8 cellular contexts compared by ENCODE assay signal in genomic region chr11:120511804-120512726, GRCh38. TPM values are rescaled to one million over a fixed set of nuclear protein-coding genes. Genes with fewer than 3 reads are reported as not detected.
A peak's percentile ranks its signal among the peaks of the same experiment; 100 is the strongest.
DNase-seq lines count a peak whose midpoint lies in the region; ATAC-seq and TF ChIP-seq lines count a peak whose summit lies in the region.

No MANE protein-coding gene starts in this region.

- H3K27me3 ChIP-seq in mammary epithelial cell (ENCODE audit: insufficient read depth, low read length) = peaks cover 6% of the 10 kb centered on the region

- no peak for DNase-seq in stimulated activated naive CD8-positive, alpha-beta T cell treated with anti-CD3 and anti-CD28 coated beads, Interleukin-15, amount 100 ng/mL, for 72 hours
- no peak for DNase-seq in stimulated activated naive CD8-positive, alpha-beta T cell treated with anti-CD3 and anti-CD28 coated beads, Interleukin-15, Interleukin-2, amounts not matched to agents 100 U/mL and 50 U/mL, for 24 hours
- DNase-seq in mammary epithelial cell (no peak), kidney tubule cell (ENCODE audit: low spot score) (no peak), GM03348 (ENCODE audit: low spot score) (no peak), SIG-M5 treated with dmso at 0.1 percent for 504 hours (lab: John Stamatoyannopoulos, UW; ENCODE audit: unreplicated experiment) (no peak)
- DNase-seq in naive thymus-derived CD8-positive, alpha-beta T cell = no peak

- peaks cover 11% of the 10 kb centered on the region for H3K4me1 Mint-ChIP-seq in stimulated activated naive CD8-positive, alpha-beta T cell treated with anti-CD3 and anti-CD28 coated beads, Interleukin-15, amount 100 ng/mL, for 72 hours
- H3K4me1 Mint-ChIP-seq in naive thymus-derived CD8-positive, alpha-beta T cell = peaks cover 3 to 6% (median 4%) of the 10 kb centered on the region in 4 donors

- no peak overlapping the region for H3K4me3 ChIP-seq in mammary epithelial cell (replicated peaks in 1 of 3; ENCODE audit: insufficient read depth in 1 of 3, low read depth in 2 of 3, low read length in 3 of 3)

- no peaks in the 10 kb centered on the region for H3K79me2 ChIP-seq in mammary epithelial cell (ENCODE audit: insufficient read depth, low read length)

- H3K9me3 Mint-ChIP-seq in stimulated activated naive CD8-positive, alpha-beta T cell treated with anti-CD3 and anti-CD28 coated beads, Interleukin-15, amount 100 ng/mL, for 72 hours = no peaks in the 10 kb centered on the region
- H3K9me3 Mint-ChIP-seq in naive thymus-derived CD8-positive, alpha-beta T cell = peaks cover 0 to 2% (median 0%) of the 10 kb centered on the region in 9 donors

- no peak overlapping the region for H3K9ac ChIP-seq in mammary epithelial cell (ENCODE audit: insufficient read depth, low read length)

- no peaks in the 10 kb centered on the region for H3K36me3 Mint-ChIP-seq in naive thymus-derived CD8-positive, alpha-beta T cell

- WGBS in mammary epithelial cell (ENCODE audit: low coverage, missing lambda C conversion rate) = 0% methylated on average over 10 of the region's 73 CpGs

- H2AFZ ChIP-seq in mammary epithelial cell (ENCODE audit: low read depth, low read length) = peak overlapping the region; percentile 27

- ATAC-seq in stimulated activated naive CD8-positive, alpha-beta T cell treated with anti-CD3 and anti-CD28 coated beads, Interleukin-15, amount 100 ng/mL, for 72 hours = no peak
- no peak for ATAC-seq in stimulated activated naive CD8-positive, alpha-beta T cell treated with anti-CD3 and anti-CD28 coated beads, Interleukin-15, Interleukin-2, amounts not matched to agents 100 U/mL and 50 U/mL, for 24 hours
- no peak for ATAC-seq in naive thymus-derived CD8-positive, alpha-beta T cell
- no peak for ATAC-seq in GM21367 (IDR thresholded peaks at IDR 0.05; ENCODE audit: unreplicated experiment)

- intact Hi-C loops in mammary epithelial cell (cut with micrococcal nuclease) = loop anchor here (1.0 to 10.0 kb wide), 9 partner anchors 103 to 683 kb away; partner anchors contain the start of gene ARHGEF12

- H3K9me3 ChIP-seq in mammary epithelial cell (replicated peaks; ENCODE audit: insufficient read depth, low read length) = no peaks in the 10 kb centered on the region

- peak overlapping the region; percentile 70 for H3K4me2 ChIP-seq in mammary epithelial cell (ENCODE audit: insufficient read depth, low read depth, low read length)

- peak overlapping the region; percentile 30 to 44 for H3K4me3 Mint-ChIP-seq in stimulated activated naive CD8-positive, alpha-beta T cell treated with anti-CD3 and anti-CD28 coated beads, Interleukin-15, amount 100 ng/mL, for 72 hours
- peak overlapping the region in 7 of 10 donors; percentile 24 to 70 (median 46) for H3K4me3 Mint-ChIP-seq in naive thymus-derived CD8-positive, alpha-beta T cell

- H3K27ac ChIP-seq in mammary epithelial cell (ENCODE audit: insufficient read depth, low read depth, low read length) = no peak overlapping the region

- in situ Hi-C loops in mammary epithelial cell (cut with MboI; ENCODE audit: low sequenced_read_pairs in 2 of 2) = loop anchor here (5.0 to 25.0 kb wide), 4 partner anchors 175 to 600 kb away; partner anchors contain the start of gene TECTA (in 1 of the 2)

- TF ChIP-seq CTCF in mammary epithelial cell (conservative IDR thresholded peaks at IDR 0.05 in 1 of 2, IDR thresholded peaks at IDR 0.05 in 1 of 2; ENCODE audit: extremely low read depth in 1 of 2, insufficient read depth in 1 of 2, low read depth in 1 of 2, low read length in 2 of 2) = no peak

- no peaks in the 10 kb centered on the region for H4K20me1 ChIP-seq in mammary epithelial cell (ENCODE audit: insufficient read depth, low read length)

- POLR2A ChIA-PET in naive thymus-derived CD8-positive, alpha-beta T cell (lab: Charles Lee) = no interaction called here

- no peaks in the 10 kb centered on the region for H3K4me1 ChIP-seq in mammary epithelial cell (ENCODE audit: insufficient read depth, low read length)

- H3K27me3 Mint-ChIP-seq in stimulated activated naive CD8-positive, alpha-beta T cell treated with anti-CD3 and anti-CD28 coated beads, Interleukin-15, amount 100 ng/mL, for 72 hours = peaks cover 91% of the 10 kb centered on the region
- peaks cover 49 to 90% (median 65%) of the 10 kb centered on the region in 5 donors for H3K27me3 Mint-ChIP-seq in naive thymus-derived CD8-positive, alpha-beta T cell

- no peak overlapping the region for H3K27ac Mint-ChIP-seq in stimulated activated naive CD8-positive, alpha-beta T cell treated with anti-CD3 and anti-CD28 coated beads, Interleukin-15, amount 100 ng/mL, for 72 hours
- no peak overlapping the region for H3K27ac Mint-ChIP-seq in naive thymus-derived CD8-positive, alpha-beta T cell

- no peaks in the 10 kb centered on the region for H3K36me3 ChIP-seq in mammary epithelial cell (ENCODE audit: insufficient read depth, low read length)

- dilution Hi-C loops in mammary epithelial cell (cut with HindIII; ENCODE audit: low sequenced_read_pairs) = loop anchor here (25.0 kb wide), 1 partner anchor 175 kb away; no protein-coding TSS in a partner anchor

- CTCF ChIA-PET in mammary epithelial cell (lab: Charles Lee; ENCODE audit: low non-redundant PET) = interaction anchor here (0.5 to 0.6 kb wide), 2 partner anchors 131 to 417 kb away, joined by 5 read pairs; no protein-coding TSS in a partner anchor

- BruUV-seq in mammary epithelial cell (replicated peaks; lab: Mats Ljungman, UMichigan) = no TSS peak

RNA-seq across cellular contexts. Expression of gene GRIK4, which starts 0.5 kb away (rescaled TPM):
- total RNA-seq in mammary epithelial cell = not detected
- not detected for polyA plus RNA-seq in mammary epithelial cell
- not detected for polyA minus RNA-seq in mammary epithelial cell
- not detected for total RNA-seq in naive thymus-derived CD8-positive, alpha-beta T cell
- polyA plus RNA-seq in naive thymus-derived CD8-positive, alpha-beta T cell = not detected
